Comparison of ENCODE assay signal across 2 cellular contexts in the genomic region with DNA sequence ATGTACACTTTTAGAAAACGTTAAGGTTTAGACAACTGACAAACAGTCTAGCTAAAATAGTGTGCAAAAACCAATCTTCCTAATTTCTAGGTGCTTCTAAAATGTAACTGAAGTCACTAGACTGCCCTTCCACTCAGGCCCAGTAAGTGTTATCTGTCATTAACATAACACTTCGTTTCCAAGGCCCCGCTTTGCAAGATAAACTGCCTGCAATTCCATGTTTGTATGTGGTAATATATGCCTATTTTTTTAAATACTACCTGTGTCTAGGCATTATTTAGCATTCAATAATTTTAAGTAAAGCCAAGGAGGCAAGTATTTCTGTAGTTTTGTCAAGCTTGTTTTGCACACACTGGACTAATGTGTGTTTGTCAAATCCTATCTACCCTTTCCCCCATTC.
TF ChIP-seq lines count a peak whose summit lies in the region.

No MANE protein-coding gene starts in this region.

TF ChIP-seq in GM23338, 12 proteins besides CTCF, POLR2A, EP300 and RAD21:
- TF ChIP-seq NANOG (IDR thresholded peaks at IDR 0.05; ENCODE audit: borderline replicate concordance) (peak; percentile 39; the same call in 1 of the 2 replicates), STAT1 (IDR thresholded peaks at IDR 0.05; ENCODE audit: unreplicated experiment) (no peak)

TF ChIP-seq in H1, 55 proteins besides CTCF, POLR2A, EP300 and RAD21:
- TF ChIP-seq PHF8 (conservative IDR thresholded peaks at IDR 0.05; ENCODE audit: low read depth, low read length), result no peak
- no peak for TF ChIP-seq CBX8 (IDR thresholded peaks at IDR 0.05; ENCODE audit: borderline replicate concordance, low read depth, low read length)
- TF ChIP-seq POLR2AphosphoS5 (IDR thresholded peaks at IDR 0.05; ENCODE audit: low read depth, low read length), result no peak
- TF ChIP-seq, protein P1, sequence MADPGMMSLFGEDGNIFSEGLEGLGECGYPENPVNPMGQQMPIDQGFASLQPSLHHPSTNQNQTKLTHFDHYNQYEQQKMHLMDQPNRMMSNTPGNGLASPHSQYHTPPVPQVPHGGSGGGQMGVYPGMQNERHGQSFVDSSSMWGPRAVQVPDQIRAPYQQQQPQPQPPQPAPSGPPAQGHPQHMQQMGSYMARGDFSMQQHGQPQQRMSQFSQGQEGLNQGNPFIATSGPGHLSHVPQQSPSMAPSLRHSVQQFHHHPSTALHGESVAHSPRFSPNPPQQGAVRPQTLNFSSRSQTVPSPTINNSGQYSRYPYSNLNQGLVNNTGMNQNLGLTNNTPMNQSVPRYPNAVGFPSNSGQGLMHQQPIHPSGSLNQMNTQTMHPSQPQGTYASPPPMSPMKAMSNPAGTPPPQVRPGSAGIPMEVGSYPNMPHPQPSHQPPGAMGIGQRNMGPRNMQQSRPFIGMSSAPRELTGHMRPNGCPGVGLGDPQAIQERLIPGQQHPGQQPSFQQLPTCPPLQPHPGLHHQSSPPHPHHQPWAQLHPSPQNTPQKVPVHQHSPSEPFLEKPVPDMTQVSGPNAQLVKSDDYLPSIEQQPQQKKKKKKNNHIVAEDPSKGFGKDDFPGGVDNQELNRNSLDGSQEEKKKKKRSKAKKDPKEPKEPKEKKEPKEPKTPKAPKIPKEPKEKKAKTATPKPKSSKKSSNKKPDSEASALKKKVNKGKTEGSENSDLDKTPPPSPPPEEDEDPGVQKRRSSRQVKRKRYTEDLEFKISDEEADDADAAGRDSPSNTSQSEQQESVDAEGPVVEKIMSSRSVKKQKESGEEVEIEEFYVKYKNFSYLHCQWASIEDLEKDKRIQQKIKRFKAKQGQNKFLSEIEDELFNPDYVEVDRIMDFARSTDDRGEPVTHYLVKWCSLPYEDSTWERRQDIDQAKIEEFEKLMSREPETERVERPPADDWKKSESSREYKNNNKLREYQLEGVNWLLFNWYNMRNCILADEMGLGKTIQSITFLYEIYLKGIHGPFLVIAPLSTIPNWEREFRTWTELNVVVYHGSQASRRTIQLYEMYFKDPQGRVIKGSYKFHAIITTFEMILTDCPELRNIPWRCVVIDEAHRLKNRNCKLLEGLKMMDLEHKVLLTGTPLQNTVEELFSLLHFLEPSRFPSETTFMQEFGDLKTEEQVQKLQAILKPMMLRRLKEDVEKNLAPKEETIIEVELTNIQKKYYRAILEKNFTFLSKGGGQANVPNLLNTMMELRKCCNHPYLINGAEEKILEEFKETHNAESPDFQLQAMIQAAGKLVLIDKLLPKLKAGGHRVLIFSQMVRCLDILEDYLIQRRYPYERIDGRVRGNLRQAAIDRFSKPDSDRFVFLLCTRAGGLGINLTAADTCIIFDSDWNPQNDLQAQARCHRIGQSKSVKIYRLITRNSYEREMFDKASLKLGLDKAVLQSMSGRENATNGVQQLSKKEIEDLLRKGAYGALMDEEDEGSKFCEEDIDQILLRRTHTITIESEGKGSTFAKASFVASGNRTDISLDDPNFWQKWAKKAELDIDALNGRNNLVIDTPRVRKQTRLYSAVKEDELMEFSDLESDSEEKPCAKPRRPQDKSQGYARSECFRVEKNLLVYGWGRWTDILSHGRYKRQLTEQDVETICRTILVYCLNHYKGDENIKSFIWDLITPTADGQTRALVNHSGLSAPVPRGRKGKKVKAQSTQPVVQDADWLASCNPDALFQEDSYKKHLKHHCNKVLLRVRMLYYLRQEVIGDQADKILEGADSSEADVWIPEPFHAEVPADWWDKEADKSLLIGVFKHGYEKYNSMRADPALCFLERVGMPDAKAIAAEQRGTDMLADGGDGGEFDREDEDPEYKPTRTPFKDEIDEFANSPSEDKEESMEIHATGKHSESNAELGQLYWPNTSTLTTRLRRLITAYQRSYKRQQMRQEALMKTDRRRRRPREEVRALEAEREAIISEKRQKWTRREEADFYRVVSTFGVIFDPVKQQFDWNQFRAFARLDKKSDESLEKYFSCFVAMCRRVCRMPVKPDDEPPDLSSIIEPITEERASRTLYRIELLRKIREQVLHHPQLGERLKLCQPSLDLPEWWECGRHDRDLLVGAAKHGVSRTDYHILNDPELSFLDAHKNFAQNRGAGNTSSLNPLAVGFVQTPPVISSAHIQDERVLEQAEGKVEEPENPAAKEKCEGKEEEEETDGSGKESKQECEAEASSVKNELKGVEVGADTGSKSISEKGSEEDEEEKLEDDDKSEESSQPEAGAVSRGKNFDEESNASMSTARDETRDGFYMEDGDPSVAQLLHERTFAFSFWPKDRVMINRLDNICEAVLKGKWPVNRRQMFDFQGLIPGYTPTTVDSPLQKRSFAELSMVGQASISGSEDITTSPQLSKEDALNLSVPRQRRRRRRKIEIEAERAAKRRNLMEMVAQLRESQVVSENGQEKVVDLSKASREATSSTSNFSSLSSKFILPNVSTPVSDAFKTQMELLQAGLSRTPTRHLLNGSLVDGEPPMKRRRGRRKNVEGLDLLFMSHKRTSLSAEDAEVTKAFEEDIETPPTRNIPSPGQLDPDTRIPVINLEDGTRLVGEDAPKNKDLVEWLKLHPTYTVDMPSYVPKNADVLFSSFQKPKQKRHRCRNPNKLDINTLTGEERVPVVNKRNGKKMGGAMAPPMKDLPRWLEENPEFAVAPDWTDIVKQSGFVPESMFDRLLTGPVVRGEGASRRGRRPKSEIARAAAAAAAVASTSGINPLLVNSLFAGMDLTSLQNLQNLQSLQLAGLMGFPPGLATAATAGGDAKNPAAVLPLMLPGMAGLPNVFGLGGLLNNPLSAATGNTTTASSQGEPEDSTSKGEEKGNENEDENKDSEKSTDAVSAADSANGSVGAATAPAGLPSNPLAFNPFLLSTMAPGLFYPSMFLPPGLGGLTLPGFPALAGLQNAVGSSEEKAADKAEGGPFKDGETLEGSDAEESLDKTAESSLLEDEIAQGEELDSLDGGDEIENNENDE (IDR thresholded peaks at IDR 0.05; ENCODE audit: insufficient replicate concordance, low read length), result no peak
- no peak for TF ChIP-seq EZH2 (IDR thresholded peaks at IDR 0.05; ENCODE audit: low read depth, low read length, severe bottlenecking)
- no peak for TF ChIP-seq CREB1 (IDR thresholded peaks at IDR 0.05)
- TF ChIP-seq SP4 (IDR thresholded peaks at IDR 0.05; ENCODE audit: low read length), result no peak
- TF ChIP-seq KDM5A (IDR thresholded peaks at IDR 0.05; ENCODE audit: low read length), result no peak
- no peak for TF ChIP-seq SIRT6 (IDR thresholded peaks at IDR 0.05; ENCODE audit: low read length)
- no peak for TF ChIP-seq POU5F1 (IDR thresholded peaks at IDR 0.05; ENCODE audit: low read depth, low read length)
- no peak for TF ChIP-seq NANOG (IDR thresholded peaks at IDR 0.05; ENCODE audit: insufficient read depth, low read depth, low read length, poor library complexity, severe bottlenecking)
- no peak for TF ChIP-seq CBX5 (IDR thresholded peaks at IDR 0.05; ENCODE audit: low read depth, low read length)
- no peak for TF ChIP-seq KDM4A (IDR thresholded peaks at IDR 0.05; ENCODE audit: low read depth, low read length, severe bottlenecking)
- no peak for TF ChIP-seq RXRA (IDR thresholded peaks at IDR 0.05; ENCODE audit: insufficient read depth, low read depth, low read length)
- TF ChIP-seq HDAC2 (IDR thresholded peaks at IDR 0.05; ENCODE audit: borderline replicate concordance in 1 of 2, low read depth in 2 of 2, low read length in 2 of 2), result no peak
